ENCODE assay signal across 9 cellular contexts in the genomic region with DNA sequence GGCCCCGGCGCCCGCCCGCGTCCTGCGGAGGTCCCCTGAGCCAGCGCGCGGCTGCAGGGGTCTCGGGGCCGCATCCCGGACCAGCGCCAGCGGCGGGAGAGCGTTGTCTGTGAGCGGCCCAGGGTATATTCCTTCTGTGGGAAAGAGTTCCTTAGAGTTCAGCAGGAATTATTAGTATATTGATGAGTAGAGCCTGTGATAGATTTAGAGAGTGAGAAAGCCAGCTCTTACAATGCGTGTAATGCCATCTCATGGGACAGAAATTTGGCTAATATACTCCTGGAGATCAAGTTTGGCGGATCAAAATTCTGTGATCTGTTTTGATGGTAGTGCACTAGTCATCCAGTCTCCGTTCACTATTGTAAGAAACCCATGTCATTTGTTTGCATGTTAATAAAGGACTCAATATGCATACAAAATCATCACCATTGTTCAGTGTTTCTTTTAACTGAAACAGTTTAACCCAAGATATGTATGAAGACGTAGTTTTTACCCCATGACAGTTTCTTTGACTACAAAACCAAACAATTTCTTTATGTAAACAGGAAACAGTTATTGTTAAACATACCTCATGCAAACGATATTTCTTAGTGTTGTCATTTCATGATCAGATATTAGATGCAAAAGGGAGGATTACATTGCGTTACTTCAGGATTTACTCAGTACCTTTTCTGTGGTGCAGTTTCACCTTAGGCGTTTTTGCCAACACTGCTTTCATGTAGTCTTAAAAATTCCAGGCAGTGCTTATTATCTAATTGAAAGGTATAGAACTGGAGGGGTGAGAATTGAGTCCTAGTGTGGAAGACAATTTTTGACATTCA. TPM values are rescaled to one million over a fixed set of nuclear protein-coding genes. Genes with fewer than 3 reads are reported as not detected.
DNase-seq lines count a peak whose midpoint lies in the region; ATAC-seq lines count a peak whose summit lies in the region.
"Had no signal": no experiment of that assay in that cellular context is flagged by ENCODE, and none has a peak within 500 bp of the region (broad histone marks: within the 10 kb centered on the region; RNA-seq: fewer than 3 reads in every experiment).

No MANE protein-coding gene starts in this region.

- intact Hi-C loops in left cardiac atrium (cut with DNase I) = loop anchor here (10.0 kb wide), 2 partner anchors 65 to 295 kb away; no protein-coding TSS in a partner anchor

- peaks cover 2% of the 10 kb centered on the region for H3K36me3 Mint-ChIP-seq in T-helper 1 cell treated with Interleukin-12 subunit alpha and Interleukin-12 subunit beta and Interleukin-4 antibody, amounts not matched to agents 30 μg/mL and 1 μg/mL, for 36 hours (ENCODE audit: low read depth)

- DNase-seq in DMS 273 (lab: John Stamatoyannopoulos, UW; ENCODE audit: unreplicated experiment) (peak; percentile 59), DMS 273 treated with DMSO at 0.1 percent for 48 hours (lab: John Stamatoyannopoulos, UW) (no peak), left cardiac atrium (no peak), cerebellum (ENCODE audit: low spot score) (no peak)

- H3K4me3 ChIP-seq in skin epidermis = peak overlapping the region; percentile 57 to 94 (median 68)

- ATAC-seq in left cardiac atrium (peak; percentile 35 to 36), HG03095 (IDR thresholded peaks at IDR 0.05; ENCODE audit: unreplicated experiment) (no peak), GM18909 (IDR thresholded peaks at IDR 0.05; ENCODE audit: poor library complexity, unreplicated experiment) (no peak)

- peak overlapping the region; percentile 60 for H3K4me3 Mint-ChIP-seq in T-helper 1 cell treated with Interleukin-12 subunit alpha and Interleukin-12 subunit beta and Interleukin-4 antibody, amounts not matched to agents 30 μg/mL and 1 μg/mL, for 36 hours

- no peaks in the 10 kb centered on the region for H3K9me3 Mint-ChIP-seq in T-helper 1 cell treated with Interleukin-12 subunit alpha and Interleukin-12 subunit beta and Interleukin-4 antibody, amounts not matched to agents 30 μg/mL and 1 μg/mL, for 36 hours

- H3K4me1 Mint-ChIP-seq in T-helper 1 cell treated with Interleukin-12 subunit alpha and Interleukin-12 subunit beta and Interleukin-4 antibody, amounts not matched to agents 30 μg/mL and 1 μg/mL, for 36 hours (ENCODE audit: low read depth) = peaks cover 18% of the 10 kb centered on the region

- H3K27ac ChIP-seq in skin epidermis = peak overlapping the region; percentile 25 to 92 (median 82)
- H3K27ac ChIP-seq: 22Rv1 had no signal

- H3K27me3 Mint-ChIP-seq in T-helper 1 cell treated with Interleukin-12 subunit alpha and Interleukin-12 subunit beta and Interleukin-4 antibody, amounts not matched to agents 30 μg/mL and 1 μg/mL, for 36 hours (ENCODE audit: low read depth) = peaks cover 70% of the 10 kb centered on the region

- peak overlapping the region; percentile 55 for H3K27ac Mint-ChIP-seq in T-helper 1 cell treated with Interleukin-12 subunit alpha and Interleukin-12 subunit beta and Interleukin-4 antibody, amounts not matched to agents 30 μg/mL and 1 μg/mL, for 36 hours

RNA-seq across cellular contexts. Expression of a gene that starts 9.9 kb away (rescaled TPM):
- total RNA-seq in left cardiac atrium (10 to 100 TPM; 35.6 to 45.7 TPM), cerebellum (31.3 TPM)

Comparison
In these comparisons a context has a peak if more than half of its experiments do, and no peak if none do; other contexts are left out.
1. ATAC-seq: peak in left cardiac atrium (2 of 2); none in HG03095 (single experiment) and GM18909 (single experiment).